In genomic region chr7:4013793-4014192, GRCh38 we compare ENCODE assay signal across 19 cellular contexts.
"Had no signal": no experiment of that assay in that cellular context is flagged by ENCODE, and none has a peak within 500 bp of the region (broad histone marks: within the 10 kb centered on the region; RNA-seq: fewer than 3 reads in every experiment).

No MANE protein-coding gene starts in this region.

- H3K27ac Mint-ChIP-seq: activated naive CD4-positive, alpha-beta T cell treated with anti-CD3 and anti-CD28 coated beads, Interleukin-2, amount 10 ng/mL, durations not matched to agents 7 days and 5 days; endodermal cell; memory B cell; natural killer cell treated with Interleukin-12 subunit alpha and Interleukin-12 subunit beta and Interleukin-15 and Interleukin-18, amount 100 ng/mL, for 72 hours had no signal

- FAIRE-seq: bronchial epithelial cell, islet of Langerhans had no signal

- H3K27me3 ChIP-seq: colonic mucosa, gastroesophageal sphincter, upper lobe of right lung had no signal

- H3K4me3 ChIP-seq: colonic mucosa, esophagus squamous epithelium, gastroesophageal sphincter, heart left ventricle, upper lobe of right lung had no signal

- H3K4me3 Mint-ChIP-seq: activated naive CD4-positive, alpha-beta T cell treated with anti-CD3 and anti-CD28 coated beads, Interleukin-2, amount 10 ng/mL, durations not matched to agents 7 days and 5 days; endodermal cell; memory B cell; natural killer cell treated with Interleukin-12 subunit alpha and Interleukin-12 subunit beta and Interleukin-15 and Interleukin-18, amount 100 ng/mL, for 72 hours had no signal

- DNase-seq: activated effector memory CD4-positive, alpha-beta T cell treated with anti-CD3 and anti-CD28 coated beads, Interleukin-2, amount 50 U/mL, for 16 hours; activated naive CD4-positive, alpha-beta T cell treated with anti-CD3 and anti-CD28 coated beads, Interleukin-2, amount 10 ng/mL, durations not matched to agents 7 days and 5 days; activated T-cell treated with anti-CD3 and anti-CD28 coated beads for 4 hours; amygdala; colonic mucosa; esophagus squamous epithelium; heart left ventricle; left cardiac atrium; nucleus accumbens; posterior cingulate gyrus; stimulated activated CD4-positive, alpha-beta T cell treated with anti-CD3 and anti-CD28 coated beads, Interleukin-4, amount 100 ng/mL, for 24 hours; stimulated activated naive CD4-positive, alpha-beta T cell treated with Interleukin-2 at 50 U/mL for 16 hours; upper lobe of right lung had no signal

- H3K9me3 ChIP-seq: colonic mucosa had no signal

- H3K36me3 ChIP-seq: colonic mucosa, esophagus squamous epithelium, heart left ventricle, upper lobe of right lung had no signal

- H3K4me1 Mint-ChIP-seq: activated naive CD4-positive, alpha-beta T cell treated with anti-CD3 and anti-CD28 coated beads, Interleukin-2, amount 10 ng/mL, durations not matched to agents 7 days and 5 days; memory B cell had no signal

- H3K36me3 Mint-ChIP-seq: activated naive CD4-positive, alpha-beta T cell treated with anti-CD3 and anti-CD28 coated beads, Interleukin-2, amount 10 ng/mL, durations not matched to agents 7 days and 5 days; natural killer cell treated with Interleukin-12 subunit alpha and Interleukin-12 subunit beta and Interleukin-15 and Interleukin-18, amount 100 ng/mL, for 72 hours had no signal

- H3K27ac ChIP-seq: colonic mucosa, esophagus squamous epithelium, gastroesophageal sphincter, heart left ventricle had no signal

- H3K4me1 ChIP-seq: colonic mucosa, esophagus squamous epithelium, gastroesophageal sphincter, heart left ventricle, upper lobe of right lung had no signal
